ENCODE assay signal across 29 cellular contexts in genomic region chr2:126503476-126503875, GRCh38.
"Had no signal": no experiment of that assay in that cellular context is flagged by ENCODE, and none has a peak within 500 bp of the region (broad histone marks: within the 10 kb centered on the region; RNA-seq: fewer than 3 reads in every experiment).

No MANE protein-coding gene starts in this region.

- H3K4me3 Mint-ChIP-seq: stimulated activated effector memory CD8-positive, alpha-beta T cell treated with anti-CD3 and anti-CD28 coated beads, Interleukin-12 subunit alpha, Interleukin-12 subunit beta, amount 100 ng/mL, for 72 hours; stimulated activated memory B cell treated with anti-CD40 and anti-IgM and Interleukin-4, amounts not matched to agents 10 μg/mL and 1 μg/mL and 100 μg/mL, for 72 hours; stimulated activated naive B cell treated with anti-CD40 and anti-IgM and Interleukin-4, amounts not matched to agents 10 μg/mL and 1 μg/mL and 100 μg/mL, for 72 hours; stimulated activated naive CD8-positive, alpha-beta T cell treated with anti-CD3 and anti-CD28 coated beads, Interleukin-15, amount 100 ng/mL, for 72 hours; stimulated activated naive CD8-positive, alpha-beta T cell treated with anti-CD3 and anti-CD28 coated beads, Interleukin-15, Interleukin-2, amounts not matched to agents 100 ng/mL and 50 ng/mL, for 24 hours; type B pancreatic cell had no signal

- H3K4me1 Mint-ChIP-seq: stimulated activated effector memory CD8-positive, alpha-beta T cell treated with anti-CD3 and anti-CD28 coated beads, Interleukin-12 subunit alpha, Interleukin-12 subunit beta, amount 100 ng/mL, for 72 hours; stimulated activated memory B cell treated with anti-CD40 and anti-IgM and Interleukin-4, amounts not matched to agents 10 μg/mL and 1 μg/mL and 100 μg/mL, for 72 hours; stimulated activated naive B cell treated with anti-CD40 and anti-IgM and Interleukin-4, amounts not matched to agents 10 μg/mL and 1 μg/mL and 100 μg/mL, for 72 hours; stimulated activated naive CD8-positive, alpha-beta T cell treated with anti-CD3 and anti-CD28 coated beads, Interleukin-15, amount 100 ng/mL, for 72 hours had no signal

- H3K9me3 Mint-ChIP-seq: stimulated activated effector memory CD8-positive, alpha-beta T cell treated with anti-CD3 and anti-CD28 coated beads, Interleukin-12 subunit alpha, Interleukin-12 subunit beta, amount 100 ng/mL, for 72 hours; stimulated activated memory B cell treated with anti-CD40 and anti-IgM and Interleukin-4, amounts not matched to agents 10 μg/mL and 1 μg/mL and 100 μg/mL, for 72 hours; stimulated activated naive B cell treated with anti-CD40 and anti-IgM and Interleukin-4, amounts not matched to agents 10 μg/mL and 1 μg/mL and 100 μg/mL, for 72 hours; stimulated activated naive CD8-positive, alpha-beta T cell treated with anti-CD3 and anti-CD28 coated beads, Interleukin-15, amount 100 ng/mL, for 72 hours; stimulated activated naive CD8-positive, alpha-beta T cell treated with anti-CD3 and anti-CD28 coated beads, Interleukin-15, Interleukin-2, amounts not matched to agents 100 ng/mL and 50 ng/mL, for 24 hours had no signal

- H3K4me1 ChIP-seq: stomach, suprapubic skin, testis, thyroid gland, tibial artery, tibial nerve, transverse colon, upper lobe of left lung, upper lobe of right lung, uterus, vagina had no signal

- H3K4me3 ChIP-seq: stomach, suprapubic skin, testis, thoracic aorta, thyroid gland, tibial artery, tibial nerve, transverse colon, upper lobe of left lung, upper lobe of right lung, uterus, vagina had no signal

- DNase-seq: stimulated activated CD4-positive, alpha-beta T cell treated with anti-CD3 and anti-CD28 coated beads, Interleukin-2, amount 100 ng/mL, for 48 hours; stimulated activated CD4-positive, alpha-beta T cell treated with anti-CD3 and anti-CD28 coated beads, Interleukin-4, amount 100 ng/mL, for 1 hour; stimulated activated CD4-positive, alpha-beta T cell treated with anti-CD3 and anti-CD28 coated beads, Interleukin-4, amount 100 ng/mL, for 24 hours; stimulated activated CD4-positive, alpha-beta T cell treated with anti-CD3 and anti-CD28 coated beads, Interleukin-4, amount 100 ng/mL, for 4 hours; stimulated activated CD8-positive, alpha-beta memory T cell treated with anti-CD3 and anti-CD28 coated beads, Interleukin-4, amount 100 ng/mL, for 48 hours; stimulated activated naive B cell treated with anti-CD40 and anti-IgM and Interleukin-4, amounts not matched to agents 10 μg/mL and 1 μg/mL and 100 μg/mL, for 72 hours; stimulated activated naive CD4-positive, alpha-beta T cell; stimulated activated naive CD4-positive, alpha-beta T cell treated with Interleukin-2 at 50 U/mL for 16 hours; stimulated activated naive CD8-positive, alpha-beta T cell treated with anti-CD3 and anti-CD28 coated beads, Interleukin-15, amount 100 ng/mL, for 72 hours; stimulated activated naive CD8-positive, alpha-beta T cell treated with anti-CD3 and anti-CD28 coated beads, Interleukin-15, Interleukin-2, amounts not matched to agents 100 U/mL and 50 U/mL, for 24 hours; stomach; substantia nigra; testis; thyroid gland; tibial artery; transverse colon; trophoblast cell; upper lobe of left lung; upper lobe of right lung; uterus had no signal

- H3K27ac Mint-ChIP-seq: stimulated activated effector memory CD8-positive, alpha-beta T cell treated with anti-CD3 and anti-CD28 coated beads, Interleukin-12 subunit alpha, Interleukin-12 subunit beta, amount 100 ng/mL, for 72 hours; stimulated activated memory B cell treated with anti-CD40 and anti-IgM and Interleukin-4, amounts not matched to agents 10 μg/mL and 1 μg/mL and 100 μg/mL, for 72 hours; stimulated activated naive B cell treated with anti-CD40 and anti-IgM and Interleukin-4, amounts not matched to agents 10 μg/mL and 1 μg/mL and 100 μg/mL, for 72 hours; stimulated activated naive CD8-positive, alpha-beta T cell treated with anti-CD3 and anti-CD28 coated beads, Interleukin-15, amount 100 ng/mL, for 72 hours; stimulated activated naive CD8-positive, alpha-beta T cell treated with anti-CD3 and anti-CD28 coated beads, Interleukin-15, Interleukin-2, amounts not matched to agents 100 ng/mL and 50 ng/mL, for 24 hours; type B pancreatic cell had no signal

- H3K27me3 ChIP-seq: stomach, suprapubic skin, testis, thyroid gland, tibial artery, tibial nerve, transverse colon, upper lobe of left lung, upper lobe of right lung, uterus, vagina had no signal

- H3K27me3 Mint-ChIP-seq: stimulated activated memory B cell treated with anti-CD40 and anti-IgM and Interleukin-4, amounts not matched to agents 10 μg/mL and 1 μg/mL and 100 μg/mL, for 72 hours; stimulated activated naive CD8-positive, alpha-beta T cell treated with anti-CD3 and anti-CD28 coated beads, Interleukin-15, amount 100 ng/mL, for 72 hours had no signal

- H3K9me3 ChIP-seq: stomach, suprapubic skin, testis, thoracic aorta, thyroid gland, tibial artery, tibial nerve, transverse colon, upper lobe of left lung, upper lobe of right lung, vagina had no signal

- FAIRE-seq: urothelium cell line had no signal

- H3K36me3 ChIP-seq: stomach, suprapubic skin, thoracic aorta, thyroid gland, tibial artery, tibial nerve, transverse colon, upper lobe of left lung, upper lobe of right lung, uterus, vagina had no signal

- H3K27ac ChIP-seq: stomach, suprapubic skin, testis, thoracic aorta, thyroid gland, tibial artery, tibial nerve, transverse colon, upper lobe of left lung, upper lobe of right lung, uterus, vagina had no signal

- ATAC-seq: stimulated activated effector memory CD8-positive, alpha-beta T cell treated with anti-CD3 and anti-CD28 coated beads, Interleukin-12 subunit alpha, Interleukin-12 subunit beta, amount 100 ng/mL, for 72 hours; stimulated activated memory B cell treated with anti-CD40 and anti-IgM and Interleukin-4, amounts not matched to agents 10 μg/mL and 1 μg/mL and 100 μg/mL, for 72 hours; stimulated activated naive B cell treated with anti-CD40 and anti-IgM and Interleukin-4, amounts not matched to agents 10 μg/mL and 1 μg/mL and 100 μg/mL, for 72 hours; stimulated activated naive CD8-positive, alpha-beta T cell treated with anti-CD3 and anti-CD28 coated beads, Interleukin-15, amount 100 ng/mL, for 72 hours; stimulated activated naive CD8-positive, alpha-beta T cell treated with anti-CD3 and anti-CD28 coated beads, Interleukin-15, Interleukin-2, amounts not matched to agents 100 U/mL and 50 U/mL, for 24 hours; upper lobe of right lung had no signal

- H3K36me3 Mint-ChIP-seq: stimulated activated effector memory CD8-positive, alpha-beta T cell treated with anti-CD3 and anti-CD28 coated beads, Interleukin-12 subunit alpha, Interleukin-12 subunit beta, amount 100 ng/mL, for 72 hours; stimulated activated memory B cell treated with anti-CD40 and anti-IgM and Interleukin-4, amounts not matched to agents 10 μg/mL and 1 μg/mL and 100 μg/mL, for 72 hours; stimulated activated naive B cell treated with anti-CD40 and anti-IgM and Interleukin-4, amounts not matched to agents 10 μg/mL and 1 μg/mL and 100 μg/mL, for 72 hours; type B pancreatic cell had no signal
